ENCODE assay signal across 13 cellular contexts in the genomic region with DNA sequence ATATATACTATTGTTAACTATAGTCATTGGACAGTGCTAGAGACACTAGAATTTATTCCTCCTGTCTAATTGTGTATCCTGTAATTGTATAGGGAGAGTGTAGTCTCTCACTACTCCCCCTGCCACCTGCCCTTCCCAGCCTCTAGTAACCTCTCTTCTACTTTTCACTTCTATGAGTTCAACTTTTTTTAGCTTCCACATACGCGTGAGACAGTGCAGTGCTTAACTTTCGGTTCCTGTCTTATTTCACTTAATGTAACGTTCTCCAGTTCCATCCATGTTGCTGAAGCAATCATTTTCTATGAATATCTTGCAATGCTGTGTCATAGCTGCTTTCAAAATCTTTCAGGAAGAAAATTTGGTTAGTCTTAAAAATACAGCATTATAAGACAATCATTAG. TPM values are rescaled to one million over a fixed set of nuclear protein-coding genes. Genes with fewer than 3 reads are reported as not detected.
DNase-seq lines count a peak whose midpoint lies in the region; ATAC-seq and TF ChIP-seq lines count a peak whose summit lies in the region.
"Had no signal": no experiment of that assay in that cellular context is flagged by ENCODE, and none has a peak within 500 bp of the region (broad histone marks: within the 10 kb centered on the region; RNA-seq: fewer than 3 reads in every experiment).

No MANE protein-coding gene starts in this region.

- no peak for TF ChIP-seq POLR2A in spleen (IDR thresholded peaks at IDR 0.05)

- peak overlapping the region in 6 of 8 donors; percentile 44 to 72 (median 64) for H3K27ac ChIP-seq in spleen
- H3K27ac ChIP-seq: SJCRH30, thoracic aorta had no signal

- H3K4me1 ChIP-seq in spleen = peaks cover 0 to 34% (median 12%) of the 10 kb centered on the region in 6 donors
- H3K4me1 ChIP-seq: SJCRH30 had no signal

- peak; percentile 96 for ATAC-seq in GM19395 (IDR thresholded peaks at IDR 0.05; ENCODE audit: unreplicated experiment)
- ATAC-seq in HG02943 (IDR thresholded peaks at IDR 0.05; ENCODE audit: low read depth, unreplicated experiment) = peak; percentile 56

- no peak overlapping the region for H3K4me3 ChIP-seq in spleen
- H3K4me3 ChIP-seq: SJCRH30, thoracic aorta had no signal

- no peaks in the 10 kb centered on the region for H3K36me3 ChIP-seq in spleen
- H3K36me3 ChIP-seq: SJCRH30, thoracic aorta had no signal

- 28 to 45% (median 38%) methylated on average over 4 of the region's 4 CpGs for WGBS in spleen, 5 donors

- DNase-seq in NOMO-1 (lab: John Stamatoyannopoulos, UW; ENCODE audit: unreplicated experiment in 2 of 2) (peak; percentile 81 to 99), spleen (no peak), NCI-H82 treated with DMSO at 0.1 percent for 48 hours (lab: John Stamatoyannopoulos, UW; ENCODE audit: unreplicated experiment) (no peak), activated T-cell treated with anti-CD3 and anti-CD28 coated beads for 4 hours (no peak), NCI-H1436 treated with DMSO at 0.1 percent for 48 hours (lab: John Stamatoyannopoulos, UW) (no peak), DMS 273 (lab: John Stamatoyannopoulos, UW; ENCODE audit: unreplicated experiment) (no peak)
- DNase-seq: NCI-H1417 treated with DMSO at 0.1 percent for 48 hours, SJCRH30 had no signal

- H3K27me3 ChIP-seq in spleen (replicated peaks in 1 of 7) = no peaks in the 10 kb centered on the region
- H3K27me3 ChIP-seq: SJCRH30 had no signal

- TF ChIP-seq CTCF in spleen (IDR thresholded peaks at IDR 0.05 in 8 of 11, conservative IDR thresholded peaks at IDR 0.05 in 3 of 11) = no peak

- intact Hi-C loops in spleen (cut with DNase I; ENCODE audit: low total_unique reads) = no loop called here

- H3K9me3 ChIP-seq in spleen = peaks cover 0 to 41% (median 24%) of the 10 kb centered on the region in 8 donors
- H3K9me3 ChIP-seq: SJCRH30, thoracic aorta had no signal

RNA-seq across cellular contexts. Expression of a gene that starts 22.8 kb away (rescaled TPM):
- 1 to 10 TPM; 2.0 to 4.5 (median 2.6) TPM for total RNA-seq in spleen
- polyA plus RNA-seq in spleen = 1 to 10 TPM in 2 of 3 donors, under 1 TPM in 1; 0.32 to 3.7 (median 2.7) TPM
- total RNA-seq: Daoy, frontal cortex, SJCRH30 had no signal

RNA-seq across cellular contexts. Expression of a gene that starts 43.4 kb away (rescaled TPM):
- 100 to 1,000 TPM; 170 to 580 (median 273) TPM for total RNA-seq in spleen
- polyA plus RNA-seq in spleen = 10 to 100 TPM in 1 of 3 donors, 1 to 10 TPM in 2; 6.9 to 48.7 (median 8.6) TPM

Comparison
In these comparisons a context has a peak if more than half of its experiments do, and no peak if none do; other contexts are left out.
1. DNase-seq: peak in NOMO-1 (2 of 2); none in spleen (single experiment), NCI-H82 treated with DMSO at 0.1 percent for 48 hours (single experiment), activated T-cell treated with anti-CD3 and anti-CD28 coated beads for 4 hours (single experiment), NCI-H1436 treated with DMSO at 0.1 percent for 48 hours (single experiment) and DMS 273 (single experiment).